ENCODE assay signal across 8 cellular contexts in the genomic region with DNA sequence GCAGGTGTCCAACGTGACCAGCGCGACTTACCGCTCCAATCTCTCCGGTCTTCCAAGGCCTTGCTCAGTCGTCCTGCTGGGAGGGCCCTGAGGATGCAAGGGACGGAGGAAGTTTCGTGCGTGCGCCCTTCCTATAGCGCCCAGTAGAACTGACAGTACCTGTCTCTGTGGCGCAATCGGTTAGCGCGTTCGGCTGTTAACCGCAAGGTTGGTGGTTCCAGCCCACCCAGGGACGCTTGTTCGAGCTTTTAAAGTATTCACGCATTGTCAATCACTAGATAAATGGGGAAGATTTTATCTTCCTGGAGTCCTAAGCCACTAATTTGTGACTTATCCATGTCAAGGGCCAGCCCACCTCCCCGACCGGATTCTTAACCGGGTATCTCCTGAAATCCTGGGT.
A peak's percentile ranks its signal among the peaks of the same experiment; 100 is the strongest.
DNase-seq lines count a peak whose midpoint lies in the region; TF ChIP-seq lines count a peak whose summit lies in the region.
"Not testable (repeated sequence)": the region's sequence is repeated elsewhere in the genome, so short reads cannot be mapped to it uniquely, and the experiment has no call there.

No MANE protein-coding gene starts in this region.

- not testable (repeated sequence) for H3K4me1 ChIP-seq in KMS-11 (ENCODE audit: low read depth, poor library complexity, severe bottlenecking)

- H3K4me2 ChIP-seq in KMS-11, result peak overlapping the region; percentile 15; the same call in 1 of the 2 replicates

- not testable (repeated sequence) for TF ChIP-seq CTCF in KMS-11 (conservative IDR thresholded peaks at IDR 0.05; ENCODE audit: low read depth, low read length); RWPE1 (conservative IDR thresholded peaks at IDR 0.05; ENCODE audit: low read depth)

- H3K27me3 ChIP-seq in KMS-11 (ENCODE audit: insufficient read depth, low read depth), result not testable (repeated sequence)

- peak overlapping the region; percentile 0; the same call in 1 of the 2 replicates for H3K9ac ChIP-seq in KMS-11

- H3K4me3 ChIP-seq in KMS-11 (IDR thresholded peaks at IDR 0.05; ENCODE audit: insufficient read depth, low read depth, low read length), result not testable (repeated sequence)

- not testable (repeated sequence) for H3K79me2 ChIP-seq in KMS-11 (ENCODE audit: insufficient read depth, low read depth)

- peak overlapping the region; percentile 89 for H2AFZ ChIP-seq in KMS-11 (ENCODE audit: low read depth)

- not testable (repeated sequence) for H3K36me3 ChIP-seq in KMS-11 (ENCODE audit: insufficient read depth)

- H4K20me1 ChIP-seq in KMS-11 (ENCODE audit: insufficient read depth), result not testable (repeated sequence)

- not testable (repeated sequence) for H3K27ac ChIP-seq in KMS-11
- H3K27ac ChIP-seq in RWPE1 (peak overlapping the region; percentile 34; the same call in 1 of the 2 replicates), cingulate gyrus (ENCODE audit: low read depth, low read length) (peak overlapping the region; percentile 49)

- CTCF ChIA-PET in RWPE1 (lab: Yijun Ruan, JAX), result not testable (repeated sequence)

- DNase-seq in C1 segment of cervical spinal cord (lab: John Stamatoyannopoulos, UW), result peak in 8 of 14 donors; percentile 3 to 68 (median 21)
- DNase-seq in RWPE1 (ENCODE audit: low spot score), result not testable (repeated sequence)
- peak; percentile 48 for DNase-seq in activated T-cell treated with anti-CD3 and anti-CD28 coated beads for 24 hours (ENCODE audit: low read depth)
- DNase-seq in hypothalamus (lab: John Stamatoyannopoulos, UW), result peak in 31 of 51 donors; percentile 2 to 68 (median 29)
- DNase-seq in nucleus accumbens (lab: John Stamatoyannopoulos, UW), result peak in 34 of 56 donors; percentile 3 to 78 (median 19)
- peak; percentile 4 to 15 for DNase-seq in stimulated activated CD8-positive, alpha-beta memory T cell treated with anti-CD3 and anti-CD28 coated beads, Interleukin-15, amount 100 ng/mL, for 4 hours (ENCODE audit: low read depth in 2 of 2)

- POLR2A ChIA-PET in RWPE1 (lab: Yijun Ruan, JAX; ENCODE audit: low non-redundant PET), result not testable (repeated sequence)
